Comparison of ENCODE assay signal across 15 cellular contexts in genomic region chr1:223076382-223076781, GRCh38.
"Had no signal": no experiment of that assay in that cellular context is flagged by ENCODE, and none has a peak within 500 bp of the region (broad histone marks: within the 10 kb centered on the region; RNA-seq: fewer than 3 reads in every experiment).

No MANE protein-coding gene starts in this region.

- H3K9me3 ChIP-seq: pancreas, thyroid gland, vagina had no signal

- DNase-seq: activated CD4-positive, alpha-beta T cell treated with anti-CD3 and anti-CD28 coated beads, Interleukin-2, amount 50 U/mL, for 48 hours; activated gamma-delta T cell; foreskin keratinocyte; islet precursor cell; mesenchymal stem cell; naive thymus-derived CD4-positive, alpha-beta T cell; pancreas; stimulated activated naive CD4-positive, alpha-beta T cell; thyroid gland had no signal

- ATAC-seq: foreskin keratinocyte; left lobe of liver; naive thymus-derived CD4-positive, alpha-beta T cell; pancreas had no signal

- H3K27ac ChIP-seq: epithelial cell of prostate, foreskin keratinocyte, pancreas, thyroid gland, vagina had no signal

- H3K4me1 ChIP-seq: foreskin keratinocyte, pancreas had no signal

- H3K4me3 ChIP-seq: dorsolateral prefrontal cortex, pancreas, thyroid gland, vagina had no signal

- H3K27me3 ChIP-seq: pancreas, thyroid gland, vagina had no signal

- FAIRE-seq: colon, pancreas, TTC549 had no signal

- H3K36me3 ChIP-seq: pancreas, thyroid gland, vagina had no signal
